ENCODE assay signal across 30 cellular contexts in the genomic region with DNA sequence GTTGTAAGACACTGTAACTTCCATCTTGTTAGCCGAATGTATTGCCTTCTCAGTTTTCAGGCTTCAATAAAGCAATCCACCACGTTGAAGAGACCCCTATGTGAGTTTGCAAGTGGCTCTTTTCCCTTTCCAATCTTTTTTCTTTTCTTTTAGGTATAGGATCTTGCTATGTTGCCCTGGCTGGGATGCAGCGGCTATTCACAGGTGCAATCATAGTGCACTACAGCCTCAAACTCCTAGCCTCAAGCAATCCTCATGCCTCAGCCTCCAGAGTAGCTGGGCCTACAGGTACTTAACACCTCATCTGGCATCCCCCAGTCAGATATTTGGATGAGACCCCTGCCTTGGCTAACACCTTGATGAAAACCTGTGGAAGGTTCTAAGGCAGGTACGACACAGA.
"Had no signal": no experiment of that assay in that cellular context is flagged by ENCODE, and none has a peak within 500 bp of the region (broad histone marks: within the 10 kb centered on the region; RNA-seq: fewer than 3 reads in every experiment).

No MANE protein-coding gene starts in this region.

- H3K27ac ChIP-seq: esophagus muscularis mucosa, foreskin keratinocyte, gastrocnemius medialis, heart left ventricle had no signal

- H3K36me3 ChIP-seq: esophagus muscularis mucosa, gastrocnemius medialis, heart left ventricle had no signal

- ATAC-seq: activated T-cell treated with anti-CD3 and anti-CD28 coated beads, Interleukin-2, amount 50 U/mL, for 4 hours; activated T-helper 17 cell treated with anti-CD3 and anti-CD28 coated beads, Interleukin-2, amount 50 U/mL, for 72 hours; effector memory CD8-positive, alpha-beta T cell; foreskin keratinocyte; gastrocnemius medialis; heart left ventricle; T-helper 17 cell had no signal

- H3K4me1 ChIP-seq: foreskin keratinocyte had no signal

- H3K4me1 Mint-ChIP-seq: activated T-helper 17 cell treated with anti-CD3 and anti-CD28 coated beads, Interleukin-2, amount 50 U/mL, for 72 hours; T-helper 17 cell had no signal

- H3K4me3 ChIP-seq: esophagus muscularis mucosa, gastrocnemius medialis, heart left ventricle had no signal

- H3K9me3 ChIP-seq: esophagus muscularis mucosa, gastrocnemius medialis, heart left ventricle had no signal

- FAIRE-seq: astrocyte, colon had no signal

- H3K4me3 Mint-ChIP-seq: activated CD4-positive, alpha-beta memory T cell treated with anti-CD3 and anti-CD28 coated beads, Interleukin-2, amount 10 ng/mL, durations not matched to agents 7 days and 5 days; activated CD4-positive, alpha-beta T cell treated with anti-CD3 and anti-CD28 coated beads, Interleukin-2, amount 10 ng/mL, durations not matched to agents 7 days and 5 days; activated naive CD8-positive, alpha-beta T cell; activated T-cell treated with anti-CD3 and anti-CD28 coated beads, Interleukin-2, amount 50 U/mL, for 4 hours; activated T-helper 17 cell treated with anti-CD3 and anti-CD28 coated beads, Interleukin-2, amount 50 U/mL, for 72 hours; T-helper 17 cell; T-helper 2 cell treated with Interferon-gamma antibody and Interleukin-4, amounts not matched to agents 5 μg/mL and 100 μg/mL, for 36 hours had no signal

- H3K36me3 Mint-ChIP-seq: activated naive CD8-positive, alpha-beta T cell had no signal

- DNase-seq: activated CD4-positive, alpha-beta memory T cell treated with anti-CD3 and anti-CD28 coated beads, Interleukin-2, amount 10 ng/mL, durations not matched to agents 7 days and 5 days; activated CD4-positive, alpha-beta T cell treated with anti-CD3 and anti-CD28 coated beads for 1 hour; activated CD4-positive, alpha-beta T cell treated with anti-CD3 and anti-CD28 coated beads for 4 hours; activated CD4-positive, alpha-beta T cell treated with anti-CD3 and anti-CD28 coated beads, Interleukin-2, amount 10 ng/mL, durations not matched to agents 7 days and 5 days; activated CD4-positive, alpha-beta T cell treated with anti-CD3 and anti-CD28 coated beads, Interleukin-2, amount 50 U/mL, for 4 hours; activated CD8-positive, alpha-beta memory T cell treated with anti-CD3 and anti-CD28 coated beads for 24 hours; activated effector memory CD4-positive, alpha-beta T cell treated with Interleukin-2 at 50 U/mL for 16 hours; activated gamma-delta T cell treated with Interleukin-2 at 50 U/mL for 16 hours; activated naive CD4-positive, alpha-beta T cell treated with anti-CD3 and anti-CD28 coated beads, Interleukin-2, amount 50 U/mL, for 16 hours; activated naive CD4-positive, alpha-beta T cell treated with Interleukin-2 at 50 U/mL for 16 hours; activated T-cell treated with anti-CD3 and anti-CD28 coated beads, Interleukin-2, amount 50 U/mL, for 4 hours; amniotic stem cell; cortex of kidney; dermis blood vessel endothelial cell; effector CD4-positive, alpha-beta T cell; effector memory CD8-positive, alpha-beta T cell; erythroblast; foreskin keratinocyte; gastrocnemius medialis; glutamatergic neuron; heart left ventricle; T-helper 1 cell; T-helper 17 cell; T1000 had no signal

- H3K27ac Mint-ChIP-seq: activated CD4-positive, alpha-beta memory T cell treated with anti-CD3 and anti-CD28 coated beads, Interleukin-2, amount 10 ng/mL, durations not matched to agents 7 days and 5 days; activated CD4-positive, alpha-beta T cell treated with anti-CD3 and anti-CD28 coated beads, Interleukin-2, amount 10 ng/mL, durations not matched to agents 7 days and 5 days; activated naive CD8-positive, alpha-beta T cell; activated T-helper 17 cell treated with anti-CD3 and anti-CD28 coated beads, Interleukin-2, amount 50 U/mL, for 72 hours; T-helper 17 cell; T-helper 2 cell treated with Interferon-gamma antibody and Interleukin-4, amounts not matched to agents 5 μg/mL and 100 μg/mL, for 36 hours had no signal

- H3K9me3 Mint-ChIP-seq: activated CD4-positive, alpha-beta memory T cell treated with anti-CD3 and anti-CD28 coated beads, Interleukin-2, amount 10 ng/mL, durations not matched to agents 7 days and 5 days; activated CD4-positive, alpha-beta T cell treated with anti-CD3 and anti-CD28 coated beads, Interleukin-2, amount 10 ng/mL, durations not matched to agents 7 days and 5 days; activated T-cell treated with anti-CD3 and anti-CD28 coated beads, Interleukin-2, amount 50 U/mL, for 4 hours; activated T-helper 17 cell treated with anti-CD3 and anti-CD28 coated beads, Interleukin-2, amount 50 U/mL, for 72 hours; effector memory CD8-positive, alpha-beta T cell; T-helper 2 cell treated with Interferon-gamma antibody and Interleukin-4, amounts not matched to agents 5 μg/mL and 100 μg/mL, for 36 hours had no signal
